ENCODE assay signal across 9 cellular contexts in the genomic region with DNA sequence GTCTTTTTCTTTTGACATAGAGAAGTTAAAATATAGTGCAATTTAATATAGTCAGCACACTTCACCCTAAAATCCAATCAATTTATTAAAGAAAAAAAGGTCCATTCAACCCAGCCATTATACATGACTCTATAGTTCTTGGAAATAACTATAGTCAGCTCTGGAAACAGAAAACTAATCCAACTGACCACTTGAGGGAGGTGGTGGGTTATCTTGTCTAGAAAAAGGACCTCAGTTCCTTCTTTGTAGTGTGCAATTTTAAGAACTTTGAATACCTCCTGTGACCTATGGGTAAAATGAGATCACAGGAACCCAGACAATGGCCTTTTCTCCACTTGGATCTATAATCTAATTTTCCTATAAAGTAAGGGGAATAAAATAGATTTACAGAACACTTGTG.
DNase-seq lines count a peak whose midpoint lies in the region; ATAC-seq and TF ChIP-seq lines count a peak whose summit lies in the region.
"Had no signal": no experiment of that assay in that cellular context is flagged by ENCODE, and none has a peak within 500 bp of the region (broad histone marks: within the 10 kb centered on the region; RNA-seq: fewer than 3 reads in every experiment).

No MANE protein-coding gene starts in this region.

- H3K9me3 Mint-ChIP-seq in naive thymus-derived CD4-positive, alpha-beta T cell, result no peaks in the 10 kb centered on the region

- H3K4me1 Mint-ChIP-seq in naive thymus-derived CD4-positive, alpha-beta T cell, result peaks cover 0 to 2% (median 0%) of the 10 kb centered on the region in 7 donors

- H3K9me2 ChIP-seq in HCT116 (ENCODE audit: insufficient read depth), result no peaks in the 10 kb centered on the region

- RAD21 ChIA-PET in HCT116 (lab: Charles Lee; ENCODE audit: low non-redundant PET in 1 of 2, low total read pairs in 2 of 2, uncharacterized antibody in 2 of 2, unreplicated experiment in 2 of 2), result no interaction called here

- H3K4me2 ChIP-seq in HCT116 (ENCODE audit: low read length), result no peak overlapping the region

- H3K36me3 Mint-ChIP-seq in naive thymus-derived CD4-positive, alpha-beta T cell, result peaks cover 0 to 17% (median 0%) of the 10 kb centered on the region in 5 donors

- no peaks in the 10 kb centered on the region for H4K20me1 ChIP-seq in HCT116 (ENCODE audit: insufficient read depth)

- TF ChIP-seq CTCF in HCT116 (IDR thresholded peaks at IDR 0.05 in 2 of 3, conservative IDR thresholded peaks at IDR 0.05 in 1 of 3; ENCODE audit: borderline replicate concordance in 1 of 3, insufficient read depth in 1 of 3, low read depth in 2 of 3, low read length in 2 of 3), result peak; percentile 23 to 51 (median 29); a peak in 5 of 6 replicates
- peak; percentile 70 for TF ChIP-seq CTCF in RWPE2 (IDR thresholded peaks at IDR 0.05; ENCODE audit: poor library complexity, severe bottlenecking)

- no TSS peak for BruUV-seq in HCT116 (replicated peaks; lab: Mats Ljungman, UMichigan)

- TF ChIP-seq POLR2A in HCT116 (IDR thresholded peaks at IDR 0.05; ENCODE audit: borderline replicate concordance, extremely low read depth, insufficient read depth, insufficient read length), result no peak

- H3K9ac ChIP-seq in HCT116 (ENCODE audit: low read length), result no peak overlapping the region

- DNase-seq in COLO668 (lab: John Stamatoyannopoulos, UW; ENCODE audit: unreplicated experiment), result peak; percentile 4
- no peak for DNase-seq in HCT116 (ENCODE audit: low read depth, low spot score)
- DNase-seq in RWPE2 (ENCODE audit: low spot score), result no peak
- DNase-seq in glomerular endothelial cell (ENCODE audit: extremely low read depth, low read depth, low spot score), result peak; percentile 5
- no peak for DNase-seq in naive thymus-derived CD4-positive, alpha-beta T cell
- DNase-seq in NCI-H510A treated with DMSO at 0.1 percent for 48 hours (lab: John Stamatoyannopoulos, UW), result no peak
- no peak for DNase-seq in GM03348 (ENCODE audit: low spot score)
- no peak for DNase-seq in NCI-H187 (lab: John Stamatoyannopoulos, UW)

- H3K9me3 ChIP-seq in HCT116 (ENCODE audit: control insufficient read depth in 1 of 2, insufficient read depth in 1 of 2, low read depth in 1 of 2, low read length in 2 of 2), result no peaks in the 10 kb centered on the region
- H3K9me3 ChIP-seq in RWPE2 (ENCODE audit: severe bottlenecking), result no peaks in the 10 kb centered on the region
- H3K9me3 ChIP-seq in naive thymus-derived CD4-positive, alpha-beta T cell (ENCODE audit: control insufficient read depth in 2 of 3, low read length in 3 of 3), result no peaks in the 10 kb centered on the region

- no peaks in the 10 kb centered on the region for H3K27me3 ChIP-seq in HCT116 (ENCODE audit: insufficient read depth, low read length)
- H3K27me3 ChIP-seq in RWPE2 (ENCODE audit: insufficient read depth, poor library complexity, severe bottlenecking), result no peaks in the 10 kb centered on the region
- no peaks in the 10 kb centered on the region for H3K27me3 ChIP-seq in naive thymus-derived CD4-positive, alpha-beta T cell (ENCODE audit: control insufficient read depth in 2 of 2, insufficient read depth in 2 of 2, low read length in 2 of 2)

- H3K27me3 Mint-ChIP-seq in naive thymus-derived CD4-positive, alpha-beta T cell, result no peaks in the 10 kb centered on the region
- H3K27me3 Mint-ChIP-seq: activated naive CD8-positive, alpha-beta T cell had no signal

- CTCF ChIA-PET in HCT116 (lab: Charles Lee), result interaction anchor here (0.8 to 1.8 kb wide), 5 partner anchors 8 to 1015 kb away, joined by 3 to 7 read pairs (median 3); no protein-coding TSS in a partner anchor
- CTCF ChIA-PET in naive thymus-derived CD4-positive, alpha-beta T cell (lab: Charles Lee), result interaction anchor here (0.6 to 0.7 kb wide), 2 partner anchors 170 to 336 kb away, joined by 3 read pairs; no protein-coding TSS in a partner anchor

- H3K27ac Mint-ChIP-seq in naive thymus-derived CD4-positive, alpha-beta T cell, result no peak overlapping the region
- H3K27ac Mint-ChIP-seq: activated naive CD8-positive, alpha-beta T cell had no signal

- POLR2A ChIA-PET in HCT116 (lab: Charles Lee), result no interaction called here
- POLR2A ChIA-PET in naive thymus-derived CD4-positive, alpha-beta T cell (lab: Charles Lee), result no interaction called here

- peak; percentile 63 for TF ChIP-seq RAD21 in HCT116 (IDR thresholded peaks at IDR 0.05; ENCODE audit: low read depth)

- H3K79me2 ChIP-seq in HCT116 (ENCODE audit: insufficient read depth, low read length), result no peaks in the 10 kb centered on the region

- no peak overlapping the region for H3K4me3 Mint-ChIP-seq in naive thymus-derived CD4-positive, alpha-beta T cell
- H3K4me3 Mint-ChIP-seq: activated naive CD8-positive, alpha-beta T cell had no signal

- H3K4me3 ChIP-seq in HCT116 (replicated peaks in 1 of 2; ENCODE audit: low read depth in 1 of 2, low read length in 2 of 2), result no peak overlapping the region
- H3K4me3 ChIP-seq in RWPE2 (ENCODE audit: severe bottlenecking), result no peak overlapping the region
- no peak overlapping the region for H3K4me3 ChIP-seq in naive thymus-derived CD4-positive, alpha-beta T cell (ENCODE audit: low read length)

- H3K4me1 ChIP-seq in HCT116 (ENCODE audit: control insufficient read depth in 1 of 2, insufficient read depth in 2 of 2, low read length in 2 of 2) (peaks cover 5 to 12% of the 10 kb centered on the region in 2 experiments; a peak in 3 of 4 replicates), RWPE2 (ENCODE audit: insufficient read depth, poor library complexity, severe bottlenecking) (peaks cover 11% of the 10 kb centered on the region)
- no peaks in the 10 kb centered on the region for H3K4me1 ChIP-seq in naive thymus-derived CD4-positive, alpha-beta T cell (ENCODE audit: control insufficient read depth in 2 of 2, insufficient read depth in 2 of 2, low read length in 2 of 2)

- intact Hi-C loops in HCT116 (cut with micrococcal nuclease), result loop anchor here (5.0 to 10.0 kb wide), 4 partner anchors 401 to 946 kb away; no protein-coding TSS in a partner anchor
- intact Hi-C loops in naive thymus-derived CD4-positive, alpha-beta T cell (cut with micrococcal nuclease), result no loop called here

- H3K36me3 ChIP-seq in HCT116 (ENCODE audit: control insufficient read depth in 1 of 2, insufficient read depth in 2 of 2, low read length in 2 of 2), result no peaks in the 10 kb centered on the region
- no peaks in the 10 kb centered on the region for H3K36me3 ChIP-seq in RWPE2 (ENCODE audit: low read depth)
- no peaks in the 10 kb centered on the region for H3K36me3 ChIP-seq in naive thymus-derived CD4-positive, alpha-beta T cell (ENCODE audit: control insufficient read depth in 2 of 3, insufficient read depth in 3 of 3, low read length in 3 of 3)

- H3K27ac ChIP-seq in HCT116 (ENCODE audit: low read depth, low read length), result no peak overlapping the region
- H3K27ac ChIP-seq in RWPE2 (ENCODE audit: poor library complexity, severe bottlenecking), result no peak overlapping the region
- H3K27ac ChIP-seq in naive thymus-derived CD4-positive, alpha-beta T cell (ENCODE audit: low read depth, low read length), result no peak overlapping the region

- ATAC-seq in HCT116, result peak; percentile 54; the same call in 1 of the 2 replicates
- no peak for ATAC-seq in RWPE2 (ENCODE audit: low read depth)
- ATAC-seq in naive thymus-derived CD4-positive, alpha-beta T cell, result no peak

- no peak overlapping the region for H2AFZ ChIP-seq in HCT116 (ENCODE audit: low read depth, low read length, poor library complexity, severe bottlenecking)

TF ChIP-seq in HCT116, 20 proteins besides CTCF, POLR2A, EP300 and RAD21 (continues in another document):
- TF ChIP-seq SP1 (IDR thresholded peaks at IDR 0.05; ENCODE audit: low read depth) (no peak), TCF7L2 (IDR thresholded peaks at IDR 0.05; ENCODE audit: borderline replicate concordance, extremely low read depth, insufficient read depth, insufficient read length) (no peak), SIN3A (IDR thresholded peaks at IDR 0.05; ENCODE audit: low read depth) (no peak), POLR2AphosphoS5 (IDR thresholded peaks at IDR 0.05; ENCODE audit: low read depth, low read length) (no peak), CBX3 (IDR thresholded peaks at IDR 0.05; ENCODE audit: low read depth) (no peak), EZH2phosphoT487 (IDR thresholded peaks at IDR 0.05; ENCODE audit: borderline replicate concordance) (no peak), YY1 (IDR thresholded peaks at IDR 0.05; ENCODE audit: extremely low read depth, insufficient replicate concordance, low read depth, low read length) (no peak), EZH2 (IDR thresholded peaks at IDR 0.05) (no peak), SRF (IDR thresholded peaks at IDR 0.05; ENCODE audit: low read depth) (no peak), EGR1 (IDR thresholded peaks at IDR 0.05; ENCODE audit: low read depth) (no peak)
- TF ChIP-seq, protein P1, sequence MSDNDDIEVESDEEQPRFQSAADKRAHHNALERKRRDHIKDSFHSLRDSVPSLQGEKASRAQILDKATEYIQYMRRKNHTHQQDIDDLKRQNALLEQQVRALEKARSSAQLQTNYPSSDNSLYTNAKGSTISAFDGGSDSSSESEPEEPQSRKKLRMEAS (IDR thresholded peaks at IDR 0.05), result no peak
- TF ChIP-seq, protein P2, sequence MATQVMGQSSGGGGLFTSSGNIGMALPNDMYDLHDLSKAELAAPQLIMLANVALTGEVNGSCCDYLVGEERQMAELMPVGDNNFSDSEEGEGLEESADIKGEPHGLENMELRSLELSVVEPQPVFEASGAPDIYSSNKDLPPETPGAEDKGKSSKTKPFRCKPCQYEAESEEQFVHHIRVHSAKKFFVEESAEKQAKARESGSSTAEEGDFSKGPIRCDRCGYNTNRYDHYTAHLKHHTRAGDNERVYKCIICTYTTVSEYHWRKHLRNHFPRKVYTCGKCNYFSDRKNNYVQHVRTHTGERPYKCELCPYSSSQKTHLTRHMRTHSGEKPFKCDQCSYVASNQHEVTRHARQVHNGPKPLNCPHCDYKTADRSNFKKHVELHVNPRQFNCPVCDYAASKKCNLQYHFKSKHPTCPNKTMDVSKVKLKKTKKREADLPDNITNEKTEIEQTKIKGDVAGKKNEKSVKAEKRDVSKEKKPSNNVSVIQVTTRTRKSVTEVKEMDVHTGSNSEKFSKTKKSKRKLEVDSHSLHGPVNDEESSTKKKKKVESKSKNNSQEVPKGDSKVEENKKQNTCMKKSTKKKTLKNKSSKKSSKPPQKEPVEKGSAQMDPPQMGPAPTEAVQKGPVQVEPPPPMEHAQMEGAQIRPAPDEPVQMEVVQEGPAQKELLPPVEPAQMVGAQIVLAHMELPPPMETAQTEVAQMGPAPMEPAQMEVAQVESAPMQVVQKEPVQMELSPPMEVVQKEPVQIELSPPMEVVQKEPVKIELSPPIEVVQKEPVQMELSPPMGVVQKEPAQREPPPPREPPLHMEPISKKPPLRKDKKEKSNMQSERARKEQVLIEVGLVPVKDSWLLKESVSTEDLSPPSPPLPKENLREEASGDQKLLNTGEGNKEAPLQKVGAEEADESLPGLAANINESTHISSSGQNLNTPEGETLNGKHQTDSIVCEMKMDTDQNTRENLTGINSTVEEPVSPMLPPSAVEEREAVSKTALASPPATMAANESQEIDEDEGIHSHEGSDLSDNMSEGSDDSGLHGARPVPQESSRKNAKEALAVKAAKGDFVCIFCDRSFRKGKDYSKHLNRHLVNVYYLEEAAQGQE (IDR thresholded peaks at IDR 0.05; ENCODE audit: low read depth), result no peak

Comparison
In these comparisons a context has a peak if more than half of its experiments do, and no peak if none do; other contexts are left out.
1. DNase-seq: peak in COLO668 (single experiment) and glomerular endothelial cell (single experiment); none in HCT116 (single experiment), RWPE2 (single experiment), naive thymus-derived CD4-positive, alpha-beta T cell (0 of 9), NCI-H510A treated with DMSO at 0.1 percent for 48 hours (single experiment), GM03348 (single experiment) and NCI-H187 (0 of 2).